1 cellular context compared by ENCODE assay signal in the genomic region with DNA sequence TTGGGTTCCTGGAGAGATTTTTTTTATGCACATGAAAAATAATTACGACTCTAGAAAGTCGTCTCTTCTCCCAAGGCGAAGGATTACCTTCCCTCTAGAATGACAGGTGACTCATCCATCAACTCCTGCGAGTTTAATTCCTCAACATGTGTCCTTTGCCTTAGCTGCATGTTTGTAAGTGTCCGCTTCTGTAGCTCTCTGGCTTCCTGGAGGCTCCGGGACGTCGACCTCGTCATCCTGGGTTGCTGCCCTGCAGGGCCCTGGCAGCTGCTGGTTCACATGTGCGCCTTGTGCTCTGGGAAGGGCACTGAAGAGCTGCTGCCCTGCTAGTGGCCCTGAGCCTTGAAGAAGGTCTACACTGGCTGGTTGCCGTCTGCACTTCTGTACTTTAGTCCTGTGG.
TF ChIP-seq lines count a peak whose summit lies in the region.

No MANE protein-coding gene starts in this region.

TF ChIP-seq in K562, 482 proteins besides CTCF, POLR2A, EP300 and RAD21 (continued from another document):
- peak; percentile 63 for TF ChIP-seq RBM22 (IDR thresholded peaks at IDR 0.05; ENCODE audit: low read depth, low read length, poor library complexity, severe bottlenecking)
TF ChIP-seq in K562: peak in this region for 5.
